Comparison of ENCODE assay signal across 2 cellular contexts in genomic region chr3:184178522-184179138, GRCh38.
TF ChIP-seq lines count a peak whose summit lies in the region.

No MANE protein-coding gene starts in this region.

TF ChIP-seq in IMR-90, 13 proteins besides CTCF, POLR2A, EP300 and RAD21:
- no peak for TF ChIP-seq RFX5 (IDR thresholded peaks at IDR 0.05; ENCODE audit: low read depth, low read length)
- no peak for TF ChIP-seq MAZ (IDR thresholded peaks at IDR 0.05; ENCODE audit: borderline replicate concordance, low read depth, low read length)
- TF ChIP-seq MXI1 (IDR thresholded peaks at IDR 0.05; ENCODE audit: borderline replicate concordance, low read depth, low read length): no peak
- no peak for TF ChIP-seq FOS (IDR thresholded peaks at IDR 0.05; ENCODE audit: low read depth, low read length)
- no peak for TF ChIP-seq NFE2L2 (IDR thresholded peaks at IDR 0.05; ENCODE audit: low read depth, low read length)
- no peak for TF ChIP-seq MAFK (IDR thresholded peaks at IDR 0.05; ENCODE audit: low read depth, low read length)
- no peak for TF ChIP-seq SMC3 (IDR thresholded peaks at IDR 0.05; ENCODE audit: low read depth, low read length)
- TF ChIP-seq BHLHE40 (IDR thresholded peaks at IDR 0.05; ENCODE audit: low read depth, low read length): no peak
- no peak for TF ChIP-seq CHD1 (IDR thresholded peaks at IDR 0.05; ENCODE audit: low read depth, low read length)
- TF ChIP-seq USF2 (IDR thresholded peaks at IDR 0.05; ENCODE audit: low read depth, low read length): no peak

TF ChIP-seq in K562, 482 proteins besides CTCF, POLR2A, EP300 and RAD21:
- peak; percentile 9; the same call in 1 of the 2 replicates for TF ChIP-seq SPI1 (IDR thresholded peaks at IDR 0.05; ENCODE audit: borderline replicate concordance, low read depth, low read length)
- TF ChIP-seq TAF9B (IDR thresholded peaks at IDR 0.05; ENCODE audit: partially characterized antibody): no peak
